7 cellular contexts compared by ENCODE assay signal in the genomic region with DNA sequence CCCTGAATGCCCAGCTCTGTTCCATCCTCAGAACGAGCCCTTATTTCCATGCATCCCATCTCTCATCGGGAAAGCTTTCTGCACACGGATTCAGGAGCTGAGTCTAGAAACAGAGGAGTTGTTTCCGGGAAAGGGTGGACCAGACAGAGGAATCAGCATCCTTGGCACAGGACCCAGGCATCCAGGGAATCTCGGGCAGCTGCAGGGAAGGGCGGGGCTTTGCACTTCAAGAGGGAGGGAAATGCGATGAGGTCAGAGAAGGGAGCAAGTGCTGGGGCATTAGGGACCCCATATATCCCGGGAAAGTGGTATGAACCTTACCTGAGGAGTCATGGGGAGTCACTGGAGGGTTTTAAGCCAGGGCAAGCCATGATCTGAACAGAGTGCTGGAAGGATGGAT.
"Had no signal": no experiment of that assay in that cellular context is flagged by ENCODE, and none has a peak within 500 bp of the region (broad histone marks: within the 10 kb centered on the region; RNA-seq: fewer than 3 reads in every experiment).

No MANE protein-coding gene starts in this region.

- H3K27ac ChIP-seq: GM23248, HL-60 had no signal

- H3K4me1 ChIP-seq: HAP-1 had no signal

- DNase-seq: GM23248, GOT3, H7, HFFc6 had no signal

- H2AFZ ChIP-seq: GM23248 had no signal

- H3K4me3 ChIP-seq: GM23248, HAP-1 had no signal

- FAIRE-seq: HepG2 had no signal

- H3K36me3 ChIP-seq: HAP-1 had no signal

- H3K9me3 ChIP-seq: HAP-1 had no signal
